11 cellular contexts compared by ENCODE assay signal in genomic region chr6:149473080-149474052, GRCh38. TPM values are rescaled to one million over a fixed set of nuclear protein-coding genes. Genes with fewer than 3 reads are reported as not detected.
DNase-seq lines count a peak whose midpoint lies in the region; ATAC-seq and TF ChIP-seq lines count a peak whose summit lies in the region.
"Had no signal": no experiment of that assay in that cellular context is flagged by ENCODE, and none has a peak within 500 bp of the region (broad histone marks: within the 10 kb centered on the region; RNA-seq: fewer than 3 reads in every experiment).

No MANE protein-coding gene starts in this region.

- H3K9me3 ChIP-seq in right atrium auricular region: no peaks in the 10 kb centered on the region
- no peaks in the 10 kb centered on the region for H3K9me3 ChIP-seq in upper lobe of right lung
- H3K9me3 ChIP-seq in vagina: no peaks in the 10 kb centered on the region

- TF ChIP-seq CTCF in right atrium auricular region (IDR thresholded peaks at IDR 0.05) (no peak), foreskin keratinocyte (conservative IDR thresholded peaks at IDR 0.05) (no peak), upper lobe of right lung (IDR thresholded peaks at IDR 0.05) (no peak), vagina (IDR thresholded peaks at IDR 0.05) (no peak)

- no peak overlapping the region for H3K4me3 ChIP-seq in right atrium auricular region
- no peak overlapping the region for H3K4me3 ChIP-seq in upper lobe of right lung
- H3K4me3 ChIP-seq in vagina: no peak overlapping the region

- DNase-seq in Right ventricle myocardium superior (no peak), right atrium auricular region (ENCODE audit: low spot score) (no peak), NCI-H460 (ENCODE audit: extremely low read depth, low read depth) (peak; percentile 46), foreskin keratinocyte (peak in 1 of 2 donors; percentile 46), upper lobe of right lung (no peak), NCI-H1436 (lab: John Stamatoyannopoulos, UW) (no peak), vagina (ENCODE audit: extremely low spot score in 2 of 2) (no peak), globus pallidus (ENCODE audit: low spot score) (no peak)
- DNase-seq: foreskin fibroblast, NCI-H446 treated with DMSO at 0.1 percent for 48 hours had no signal

- H3K27ac ChIP-seq in right atrium auricular region (no peak overlapping the region), foreskin keratinocyte (no peak overlapping the region), upper lobe of right lung (no peak overlapping the region), vagina (no peak overlapping the region)

- peak; percentile 82 for ATAC-seq in Right ventricle myocardium superior (ENCODE audit: poor library complexity)
- ATAC-seq in foreskin keratinocyte: peak; percentile 72
- peak; percentile 71 for ATAC-seq in upper lobe of right lung
- ATAC-seq: sciatic nerve had no signal

- H3K4me1 ChIP-seq in right atrium auricular region: peaks cover 0 to 18% of the 10 kb centered on the region in 2 donors
- no peaks in the 10 kb centered on the region for H3K4me1 ChIP-seq in foreskin keratinocyte
- no peaks in the 10 kb centered on the region for H3K4me1 ChIP-seq in upper lobe of right lung
- H3K4me1 ChIP-seq in vagina: peaks cover 16% of the 10 kb centered on the region

- H3K36me3 ChIP-seq in right atrium auricular region (no peaks in the 10 kb centered on the region), upper lobe of right lung (no peaks in the 10 kb centered on the region), vagina (no peaks in the 10 kb centered on the region)

- H3K27me3 ChIP-seq in right atrium auricular region (no peaks in the 10 kb centered on the region), foreskin keratinocyte (peaks cover 32% of the 10 kb centered on the region), upper lobe of right lung (no peaks in the 10 kb centered on the region), vagina (no peaks in the 10 kb centered on the region)

- intact Hi-C loops in Right ventricle myocardium superior (cut with DNase I) (no loop called here), upper lobe of right lung (cut with DNase I) (no loop called here), vagina (cut with DNase I) (no loop called here)

- no peak for TF ChIP-seq POLR2A in vagina (IDR thresholded peaks at IDR 0.05)

RNA-seq across cellular contexts. Expression of gene ZC3H12D, which starts 11.4 kb away (rescaled TPM):
- total RNA-seq in Right ventricle myocardium superior (0.51 TPM), right atrium auricular region (1 to 10 TPM in 1 of 2 donors, under 1 TPM in 1; 0.30 to 1.3 TPM), foreskin keratinocyte (under 0.01 and 0.10 TPM in 2 replicates), upper lobe of right lung (2.1 TPM), vagina (2.2 TPM)
- 0.02 TPM in 1 of 2 replicates, not detected in the other for total RNA-seq in NCI-H460 (2014; rRNA removed; shearing (Covaris generic))
- 0.19 and 0.62 TPM in 2 replicates for polyA plus RNA-seq in NCI-H460 (2014; cell fraction: nucleus; rRNA removed)
- 0.02 TPM in 1 of 2 replicates, not detected in the other for polyA plus RNA-seq in foreskin keratinocyte
